ENCODE assay signal across 8 cellular contexts in the genomic region with DNA sequence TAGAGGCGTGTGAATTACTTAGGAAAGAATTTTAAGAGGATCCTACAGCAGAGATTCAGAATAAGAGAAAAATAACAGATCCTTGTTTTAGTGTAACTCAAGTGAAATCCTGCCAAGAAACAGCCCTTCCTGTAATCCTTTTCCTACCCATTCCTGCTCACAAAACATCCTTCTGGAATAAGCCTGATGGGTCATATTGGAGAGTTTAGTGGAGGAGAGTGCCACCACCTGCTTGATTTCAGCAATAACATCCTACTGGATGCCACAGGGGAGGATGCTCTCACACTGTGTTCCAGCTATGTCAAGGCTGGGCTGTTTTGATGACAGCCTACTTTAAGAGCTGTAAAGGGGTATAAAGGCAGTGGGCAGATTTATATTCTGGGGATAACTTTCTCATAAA. TPM values are rescaled to one million over a fixed set of nuclear protein-coding genes. Genes with fewer than 3 reads are reported as not detected.
A peak's percentile ranks its signal among the peaks of the same experiment; 100 is the strongest.
DNase-seq lines count a peak whose midpoint lies in the region; ATAC-seq and TF ChIP-seq lines count a peak whose summit lies in the region.

No MANE protein-coding gene starts in this region.

- CTCF ChIA-PET in HEK293T (lab: Yijun Ruan, JAX) = interaction anchor here (0.7 to 1.4 kb wide), 7 partner anchors 9 to 283 kb away, joined by 3 to 8 read pairs (median 3); no protein-coding TSS in a partner anchor

- TF ChIP-seq EP300 in gastroesophageal sphincter (IDR thresholded peaks at IDR 0.05) = no peak

- H2BK15ac ChIP-seq in neuronal stem cell (ENCODE audit: low read length) = no peak overlapping the region

- POLR2A ChIA-PET in HEK293T (lab: Yijun Ruan, JAX) = no interaction called here

- no CpG with 5 or more reads among the region's 1 CpG for WGBS in neuronal stem cell (ENCODE audit: extremely low coverage in 2 of 2, insufficient read length in 2 of 2, insufficient replicate concordance in 1 of 2), 2 donors
- WGBS in gastroesophageal sphincter (ENCODE audit: low coverage in 1 of 2), 2 donors = 45 to 71% methylated on average over 1 of the region's 1 CpG

- H3K4me1 ChIP-seq in neuronal stem cell (ENCODE audit: control insufficient read depth in 2 of 2, insufficient read depth in 1 of 2, low read depth in 1 of 2, low read length in 2 of 2) (peaks cover 0 to 1% of the 10 kb centered on the region in 2 donors), gastroesophageal sphincter (no peaks in the 10 kb centered on the region)

- H3K9ac ChIP-seq in neuronal stem cell (ENCODE audit: low read depth, low read length, poor library complexity) = no peak overlapping the region

- no peak overlapping the region for H3K4me2 ChIP-seq in neuronal stem cell (ENCODE audit: insufficient read depth, low read length, poor library complexity, severe bottlenecking)

- TF ChIP-seq CTCF in C4-2B (conservative IDR thresholded peaks at IDR 0.05) = peak; percentile 56
- peak in 1 of 4 experiments; percentile 43 for TF ChIP-seq CTCF in gastroesophageal sphincter (IDR thresholded peaks at IDR 0.05)

- H3K36me3 ChIP-seq in neuronal stem cell (replicated peaks in 1 of 2; ENCODE audit: control insufficient read depth in 2 of 2, insufficient read depth in 2 of 2, low read length in 2 of 2) (no peaks in the 10 kb centered on the region), gastroesophageal sphincter (no peaks in the 10 kb centered on the region)

- no peaks in the 10 kb centered on the region for H3K79me1 ChIP-seq in neuronal stem cell (ENCODE audit: low read depth, low read length)

- H3K14ac ChIP-seq in neuronal stem cell (ENCODE audit: low read length) = no peak overlapping the region

- no peak overlapping the region for H3K23ac ChIP-seq in neuronal stem cell (ENCODE audit: low read depth, low read length, poor library complexity)

- no peak overlapping the region for H3K4ac ChIP-seq in neuronal stem cell (ENCODE audit: low read length)

- no peak overlapping the region for H3K4me3 ChIP-seq in neuronal stem cell (ENCODE audit: low read length in 2 of 2)
- no peak overlapping the region for H3K4me3 ChIP-seq in gastroesophageal sphincter

- H3K27me3 ChIP-seq in neuronal stem cell (ENCODE audit: control insufficient read depth in 3 of 3, insufficient read depth in 3 of 3, low read depth in 1 of 3, low read length in 3 of 3) = no peaks in the 10 kb centered on the region
- H3K27me3 ChIP-seq in gastroesophageal sphincter = no peaks in the 10 kb centered on the region

- DNase-seq in HEK293T (ENCODE audit: extremely low spot score) (peak; percentile 86), NCI-H526 treated with DMSO at 0.1 percent for 48 hours (lab: John Stamatoyannopoulos, UW) (peak; percentile 21), ecto neural progenitor cell (ENCODE audit: low spot score) (peak; percentile 55), neuronal stem cell (ENCODE audit: low spot score) (peak; percentile 14)

- H4K8ac ChIP-seq in neuronal stem cell (ENCODE audit: low read depth, low read length) = no peak overlapping the region

- H2BK5ac ChIP-seq in neuronal stem cell (ENCODE audit: low read length) = no peak overlapping the region

- no peak for TF ChIP-seq POLR2A in gastroesophageal sphincter (IDR thresholded peaks at IDR 0.05)

- H2BK120ac ChIP-seq in neuronal stem cell (ENCODE audit: low read depth, low read length) = no peak overlapping the region

- H2AFZ ChIP-seq in neuronal stem cell (ENCODE audit: low read length) = no peak overlapping the region

- H3K27ac ChIP-seq in C4-2B (no peak overlapping the region), neuronal stem cell (replicated peaks; ENCODE audit: low read length) (no peak overlapping the region), gastroesophageal sphincter (no peak overlapping the region)

- H2AK5ac ChIP-seq in neuronal stem cell (ENCODE audit: low read depth, low read length) = no peak overlapping the region

- H2BK12ac ChIP-seq in neuronal stem cell (ENCODE audit: low read length) = no peak overlapping the region

- H3K9me3 ChIP-seq in neuronal stem cell (replicated peaks in 1 of 2; ENCODE audit: control insufficient read depth in 2 of 2, insufficient read depth in 1 of 2, low read depth in 1 of 2, low read length in 2 of 2) (peaks cover 0 to 5% of the 10 kb centered on the region in 2 donors), gastroesophageal sphincter (no peaks in the 10 kb centered on the region)

- ATAC-seq in gastroesophageal sphincter (no peak), HG03097 (IDR thresholded peaks at IDR 0.05; ENCODE audit: low FRiP score, unreplicated experiment) (no peak), HG03469 (IDR thresholded peaks at IDR 0.05; ENCODE audit: unreplicated experiment) (no peak)

- H3K18ac ChIP-seq in neuronal stem cell (ENCODE audit: low read length) = no peak overlapping the region

- H4K91ac ChIP-seq in neuronal stem cell (ENCODE audit: low read depth, low read length, poor library complexity) = no peak overlapping the region

TF ChIP-seq in HEK293T, 16 proteins besides CTCF, POLR2A, EP300 and RAD21:
- TF ChIP-seq CTBP1 (IDR thresholded peaks at IDR 0.05; ENCODE audit: borderline replicate concordance) (no peak), LEF1 (IDR thresholded peaks at IDR 0.05; ENCODE audit: borderline replicate concordance) (no peak)

RNA-seq across cellular contexts. Expression of a gene that starts 54.8 kb away (rescaled TPM):
- 0.29 TPM for polyA plus RNA-seq in neuronal stem cell (2013, experiment 1 of 2)
- 0.37 TPM for polyA plus RNA-seq in neuronal stem cell (2013, experiment 2 of 2)
- 1 to 10 TPM in 2 of 4 donors, under 1 TPM in 1, not detected in 1; 0.27 to 3.3 (median 2.1) TPM for total RNA-seq in gastroesophageal sphincter

Comparison
In these comparisons a context has a peak if more than half of its experiments do, and no peak if none do; other contexts are left out.
1. DNase-seq: peak in every context shown above with its lines; median percentile 86 in HEK293T; 55 in ecto neural progenitor cell; 21 in NCI-H526 treated with DMSO at 0.1 percent for 48 hours; 14 in neuronal stem cell.